9 cellular contexts compared by ENCODE assay signal in genomic region chr17:39402890-39403605, GRCh38. TPM values are rescaled to one million over a fixed set of nuclear protein-coding genes. Genes with fewer than 3 reads are reported as not detected.
DNase-seq lines count a peak whose midpoint lies in the region; ATAC-seq, FAIRE-seq and TF ChIP-seq lines count a peak whose summit lies in the region.
"Had no signal": no experiment of that assay in that cellular context is flagged by ENCODE, and none has a peak within 500 bp of the region (broad histone marks: within the 10 kb centered on the region; RNA-seq: fewer than 3 reads in every experiment).

No MANE protein-coding gene starts in this region.

- no peaks in the 10 kb centered on the region for H3K9me2 ChIP-seq in GM23248 (ENCODE audit: insufficient read depth)

- ATAC-seq in A549 (no peak), body of pancreas (no peak)

- CTCF ChIA-PET in A549 (lab: Yijun Ruan, JAX), result interaction anchor here (0.6 to 1.6 kb wide), 6 partner anchors 12 to 167 kb away, joined by 3 to 4 read pairs (median 3); no protein-coding TSS in a partner anchor
- CTCF ChIA-PET in activated CD4-positive, alpha-beta memory T cell treated with anti-CD3 and anti-CD28 coated beads, Interleukin-2, amount 10 ng/mL, durations not matched to agents 7 days and 5 days (lab: Charles Lee), result interaction anchor here (0.6 kb wide), 1 partner anchor 741 kb away, joined by 4 read pairs; no protein-coding TSS in a partner anchor

- DNase-seq in A549 (ENCODE audit: low read depth in 1 of 2, low spot score in 1 of 2) (no peak), GM23248 (no peak), mesothelial cell of epicardium (ENCODE audit: low spot score in 2 of 2, unreplicated experiment in 2 of 2) (peak in 1 of 2 experiments; percentile 36), body of pancreas (no peak), prostate gland (ENCODE audit: low spot score) (no peak), germinal center (ENCODE audit: low spot score) (no peak), dermis blood vessel endothelial cell (no peak)
- no peak for DNase-seq in activated CD4-positive, alpha-beta memory T cell treated with anti-CD3 and anti-CD28 coated beads, Interleukin-2, amount 10 ng/mL, durations not matched to agents 7 days and 5 days

- H3K9me3 ChIP-seq in A549 (no peaks in the 10 kb centered on the region), GM23248 (ENCODE audit: low read depth) (no peaks in the 10 kb centered on the region), body of pancreas (no peaks in the 10 kb centered on the region), prostate gland (no peaks in the 10 kb centered on the region)

- H3K27ac ChIP-seq in A549 (no peak overlapping the region), GM23248 (peak overlapping the region; percentile 36), body of pancreas (no peak overlapping the region), prostate gland (no peak overlapping the region)
- H3K27ac ChIP-seq: brain microvascular endothelial cell had no signal

- H3K9me3 Mint-ChIP-seq in activated CD4-positive, alpha-beta memory T cell treated with anti-CD3 and anti-CD28 coated beads, Interleukin-2, amount 10 ng/mL, durations not matched to agents 7 days and 5 days, result no peaks in the 10 kb centered on the region
- no peaks in the 10 kb centered on the region for H3K9me3 Mint-ChIP-seq in mesothelial cell of epicardium

- intact Hi-C loops in body of pancreas (cut with DNase I) (no loop called here), prostate gland (cut with DNase I) (no loop called here)

- no peak for TF ChIP-seq RAD21 in A549 (conservative IDR thresholded peaks at IDR 0.05 in 1 of 2, IDR thresholded peaks at IDR 0.05 in 1 of 2)

- POLR2A ChIA-PET in A549 (lab: Yijun Ruan, JAX), result interaction anchor here (0.6 to 2.1 kb wide), 3 partner anchors 11 to 58 kb away, joined by 9 to 14 read pairs (median 10); partner anchors contain the start of genes CDK12 and MED1
- POLR2A ChIA-PET in activated CD4-positive, alpha-beta memory T cell treated with anti-CD3 and anti-CD28 coated beads, Interleukin-2, amount 10 ng/mL, durations not matched to agents 7 days and 5 days (lab: Charles Lee), result interaction anchor here (1.2 to 3.2 kb wide), 2 partner anchors 48 to 59 kb away, joined by 4 to 30 read pairs; partner anchors contain the start of genes CDK12 and MED1

- peaks cover 32% of the 10 kb centered on the region for H3K79me2 ChIP-seq in GM23248 (ENCODE audit: insufficient read depth)

- peaks cover 51% of the 10 kb centered on the region for H3F3A ChIP-seq in GM23248 (ENCODE audit: insufficient read depth)

- no peak for TF ChIP-seq EP300 in A549 (IDR thresholded peaks at IDR 0.05)

- TF ChIP-seq POLR2A in A549 (IDR thresholded peaks at IDR 0.05; ENCODE audit: low read length) (no peak), body of pancreas (IDR thresholded peaks at IDR 0.05) (no peak), prostate gland (IDR thresholded peaks at IDR 0.05) (no peak)

- H3K27ac Mint-ChIP-seq in activated CD4-positive, alpha-beta memory T cell treated with anti-CD3 and anti-CD28 coated beads, Interleukin-2, amount 10 ng/mL, durations not matched to agents 7 days and 5 days, result no peak overlapping the region
- no peak overlapping the region for H3K27ac Mint-ChIP-seq in mesothelial cell of epicardium

- in situ Hi-C loops in GM23248 (cut with MboI), result no loop called here

- no peak for TF ChIP-seq CTCF in A549 (IDR thresholded peaks at IDR 0.05)
- TF ChIP-seq CTCF in mesothelial cell of epicardium (IDR thresholded peaks at IDR 0.05; ENCODE audit: unreplicated experiment), result no peak
- no peak for TF ChIP-seq CTCF in body of pancreas (IDR thresholded peaks at IDR 0.05)
- TF ChIP-seq CTCF in prostate gland (IDR thresholded peaks at IDR 0.05), result no peak

- H3K27me3 ChIP-seq in GM23248 (replicated peaks; ENCODE audit: insufficient read depth), result no peaks in the 10 kb centered on the region
- H3K27me3 ChIP-seq in body of pancreas, result no peaks in the 10 kb centered on the region
- H3K27me3 ChIP-seq in prostate gland (replicated peaks; ENCODE audit: insufficient read depth), result no peaks in the 10 kb centered on the region
- H3K27me3 ChIP-seq: brain microvascular endothelial cell had no signal

- H3K4me1 Mint-ChIP-seq in activated CD4-positive, alpha-beta memory T cell treated with anti-CD3 and anti-CD28 coated beads, Interleukin-2, amount 10 ng/mL, durations not matched to agents 7 days and 5 days, result peaks cover 57% of the 10 kb centered on the region
- peaks cover 17% of the 10 kb centered on the region for H3K4me1 Mint-ChIP-seq in mesothelial cell of epicardium

- peaks cover 59% of the 10 kb centered on the region for H3K4me1 ChIP-seq in A549
- H3K4me1 ChIP-seq in GM23248 (ENCODE audit: insufficient read depth), result peaks cover 53% of the 10 kb centered on the region
- H3K4me1 ChIP-seq in body of pancreas, result peaks cover 21% of the 10 kb centered on the region
- peaks cover 5% of the 10 kb centered on the region for H3K4me1 ChIP-seq in prostate gland (replicated peaks)

- H3K36me3 ChIP-seq in GM23248 (ENCODE audit: low read depth) (peaks cover 6% of the 10 kb centered on the region; the same call in 1 of the 2 replicates), body of pancreas (replicated peaks in 1 of 2; ENCODE audit: insufficient read depth in 1 of 2, low read depth in 2 of 2) (no peaks in the 10 kb centered on the region), prostate gland (peaks cover 0 to 5% of the 10 kb centered on the region in 2 donors)

- no peak overlapping the region for H2AFZ ChIP-seq in GM23248

- H3K4me3 ChIP-seq in A549, result peak overlapping the region; percentile 90; the same call in 1 of the 3 replicates
- H3K4me3 ChIP-seq in GM23248, result peak overlapping the region; percentile 88
- H3K4me3 ChIP-seq in body of pancreas, result no peak overlapping the region
- H3K4me3 ChIP-seq in prostate gland, result no peak overlapping the region

- peaks cover 13% of the 10 kb centered on the region for H3K36me3 Mint-ChIP-seq in activated CD4-positive, alpha-beta memory T cell treated with anti-CD3 and anti-CD28 coated beads, Interleukin-2, amount 10 ng/mL, durations not matched to agents 7 days and 5 days (ENCODE audit: low read depth)
- H3K36me3 Mint-ChIP-seq in mesothelial cell of epicardium, result peaks cover 6% of the 10 kb centered on the region

- no peak overlapping the region for H3K9ac ChIP-seq in GM23248

- no peaks in the 10 kb centered on the region for H4K20me1 ChIP-seq in GM23248 (ENCODE audit: insufficient read depth)

- H3K4me2 ChIP-seq in A549 (peak overlapping the region; percentile 68), GM23248 (ENCODE audit: unreplicated experiment) (peak overlapping the region; percentile 49)

- peak overlapping the region; percentile 97 for H3K4me3 Mint-ChIP-seq in activated CD4-positive, alpha-beta memory T cell treated with anti-CD3 and anti-CD28 coated beads, Interleukin-2, amount 10 ng/mL, durations not matched to agents 7 days and 5 days
- H3K4me3 Mint-ChIP-seq in mesothelial cell of epicardium, result peak overlapping the region; percentile 92

- FAIRE-seq in A549 (lab: Jason Lieb, UNC), result no peak

- H3K27me3 Mint-ChIP-seq in activated CD4-positive, alpha-beta memory T cell treated with anti-CD3 and anti-CD28 coated beads, Interleukin-2, amount 10 ng/mL, durations not matched to agents 7 days and 5 days, result no peaks in the 10 kb centered on the region
- no peaks in the 10 kb centered on the region for H3K27me3 Mint-ChIP-seq in mesothelial cell of epicardium (ENCODE audit: low read depth)

- 89% methylated on average over 22 of the region's 22 CpGs for WGBS in A549 (ENCODE audit: missing lambda C conversion rate)
- WGBS in GM23248 (ENCODE audit: low coverage in 1 of 2, low lambda C conversion rate in 2 of 2, missing lambda C conversion rate in 2 of 2), 2 experiments, result 70 to 71% methylated on average over 20 to 22 of the region's 22 CpGs
- 67 to 69% methylated on average over 12 to 22 of the region's 22 CpGs for WGBS in body of pancreas, 2 donors
- WGBS in prostate gland, result 58% methylated on average over 22 of the region's 22 CpGs

RNA-seq across cellular contexts. Expression of gene FBXL20, which starts 1.6 kb away (rescaled TPM):
- polyA plus RNA-seq in A549 (2011; rRNA removed), result 6.7 and 12.2 TPM in 2 replicates
- polyA plus RNA-seq in A549 (2012; cell fraction: cytosol; rRNA removed), result 1.7 and 2.4 TPM in 2 replicates
- 2.6 and 5.8 TPM in 2 replicates for polyA plus RNA-seq in A549 (2012; cell fraction: nucleus; rRNA removed)
- polyA plus RNA-seq in A549 (2017; fragmentation: RNase III; extraction: RNeasy Plus Mini Kit Qiagen cat#74134 plus additional on column Dnase treatment), result 4.3 to 5.7 TPM (median 5.6 TPM) in 3 replicates
- polyA minus RNA-seq in A549 (2011; rRNA and poly(A)+ RNA removed), result 16.5 and 21.7 TPM in 2 replicates
- 9.7 and 17.3 TPM in 2 replicates for total RNA-seq in GM23248 (2014; rRNA removed; shearing (Covaris generic))
- 10.7 and 11.3 TPM in 2 replicates for polyA plus RNA-seq in GM23248 (2016; fragmentation: Nextera tagmentation; extraction: Ambion mirVana)
- 10 to 100 TPM; 17.5 to 18.4 TPM for total RNA-seq in activated CD4-positive, alpha-beta memory T cell treated with anti-CD3 and anti-CD28 coated beads, Interleukin-2, amount 10 ng/mL, durations not matched to agents 7 days and 5 days
- total RNA-seq in mesothelial cell of epicardium, result 28.6 to 29.1 TPM (median 29.0 TPM) in 3 replicates
- 10 to 100 TPM in 1 of 2 donors, 1 to 10 TPM in 1; 6.7 to 11.9 TPM for total RNA-seq in body of pancreas
- 10 to 100 TPM; 22.4 to 43.6 TPM for total RNA-seq in prostate gland
- 20.2 and 23.3 TPM in 2 replicates for total RNA-seq in dermis blood vessel endothelial cell

RNA-seq across cellular contexts. Expression of gene MED1, which starts 48.0 kb away (rescaled TPM):
- polyA plus RNA-seq in A549 (2011; rRNA removed) (74.9 and 76.2 TPM in 2 replicates), A549 (2017; fragmentation: RNase III; extraction: RNeasy Plus Mini Kit Qiagen cat#74134 plus additional on column Dnase treatment) (33.8 to 37.0 TPM (median 34.7 TPM) in 3 replicates), GM23248 (2016; fragmentation: Nextera tagmentation; extraction: Ambion mirVana) (15.4 and 17.2 TPM in 2 replicates)
- polyA plus RNA-seq in A549 (2012; cell fraction: cytosol; rRNA removed), result 12.7 and 16.2 TPM in 2 replicates
- polyA plus RNA-seq in A549 (2012; cell fraction: nucleus; rRNA removed), result 9.9 and 10.6 TPM in 2 replicates
- 59.6 and 63.1 TPM in 2 replicates for polyA minus RNA-seq in A549 (2011; rRNA and poly(A)+ RNA removed)
- total RNA-seq in GM23248 (2014; rRNA removed; shearing (Covaris generic)), result 14.9 and 17.6 TPM in 2 replicates
- total RNA-seq in activated CD4-positive, alpha-beta memory T cell treated with anti-CD3 and anti-CD28 coated beads, Interleukin-2, amount 10 ng/mL, durations not matched to agents 7 days and 5 days, result 10 to 100 TPM; 51.0 to 51.9 TPM
- total RNA-seq in mesothelial cell of epicardium (43.9 to 47.3 TPM (median 44.4 TPM) in 3 replicates), body of pancreas (1 to 10 TPM; 9.2 to 9.3 TPM), prostate gland (10 to 100 TPM; 22.9 to 39.7 TPM), dermis blood vessel endothelial cell (18.9 and 32.2 TPM in 2 replicates)

RNA-seq across cellular contexts. Expression of gene CDK12, which starts 58.2 kb away (rescaled TPM):
- polyA plus RNA-seq in A549 (2011; rRNA removed) (42.1 and 47.3 TPM in 2 replicates), A549 (2017; fragmentation: RNase III; extraction: RNeasy Plus Mini Kit Qiagen cat#74134 plus additional on column Dnase treatment) (36.7 to 40.0 TPM (median 37.8 TPM) in 3 replicates), GM23248 (2016; fragmentation: Nextera tagmentation; extraction: Ambion mirVana) (8.2 and 8.9 TPM in 2 replicates)
- polyA plus RNA-seq in A549 (2012; cell fraction: cytosol; rRNA removed), result 13.7 and 17.8 TPM in 2 replicates
- polyA plus RNA-seq in A549 (2012; cell fraction: nucleus; rRNA removed), result 22.0 and 28.6 TPM in 2 replicates
- 87.2 and 94.7 TPM in 2 replicates for polyA minus RNA-seq in A549 (2011; rRNA and poly(A)+ RNA removed)
- total RNA-seq in GM23248 (2014; rRNA removed; shearing (Covaris generic)), result 21.0 and 21.1 TPM in 2 replicates
- total RNA-seq in activated CD4-positive, alpha-beta memory T cell treated with anti-CD3 and anti-CD28 coated beads, Interleukin-2, amount 10 ng/mL, durations not matched to agents 7 days and 5 days, result 10 to 100 TPM; 68.1 to 70.7 TPM
- total RNA-seq in mesothelial cell of epicardium (91.5 to 93.4 TPM (median 93.1 TPM) in 3 replicates), body of pancreas (10 to 100 TPM; 17.4 to 25.1 TPM), prostate gland (10 to 100 TPM; 37.7 to 75.8 TPM), dermis blood vessel endothelial cell (24.5 and 29.5 TPM in 2 replicates)

Comparison
In these comparisons a context has a peak if more than half of its experiments do, and no peak if none do; other contexts are left out.
1. H3K4me3 ChIP-seq: peak in A549 (single experiment) and GM23248 (single experiment); none in body of pancreas (0 of 2) and prostate gland (0 of 2).